Comparison of ENCODE assay signal across 14 cellular contexts in genomic region chr4:110490109-110490508, GRCh38. TPM values are rescaled to one million over a fixed set of nuclear protein-coding genes. Genes with fewer than 3 reads are reported as not detected.
DNase-seq lines count a peak whose midpoint lies in the region; ATAC-seq, FAIRE-seq and TF ChIP-seq lines count a peak whose summit lies in the region.
"Had no signal": no experiment of that assay in that cellular context is flagged by ENCODE, and none has a peak within 500 bp of the region (broad histone marks: within the 10 kb centered on the region; RNA-seq: fewer than 3 reads in every experiment).

No MANE protein-coding gene starts in this region.

- H3K27ac ChIP-seq in parathyroid adenoma = no peak overlapping the region
- H3K27ac ChIP-seq: A549, C4-2B had no signal

- no peak overlapping the region for H2AFZ ChIP-seq in parathyroid adenoma
- H2AFZ ChIP-seq: GM23338 had no signal

- H3K4me1 ChIP-seq in HAP-1 = peaks cover 64% of the 10 kb centered on the region
- no peaks in the 10 kb centered on the region for H3K4me1 ChIP-seq in parathyroid adenoma
- H3K4me1 ChIP-seq: A549 had no signal

- no peak overlapping the region for H3K4me3 Mint-ChIP-seq in CD14-positive monocyte
- H3K4me3 Mint-ChIP-seq: CD4-positive, alpha-beta memory T cell; GM23338 had no signal

- intact Hi-C loops in CD14-positive monocyte (cut with micrococcal nuclease) = no loop called here

- in situ Hi-C loops in HAP-1 (cut with MboI; ENCODE audit: low sequenced_read_pairs) = no loop called here

- H3K79me2 ChIP-seq in parathyroid adenoma = no peaks in the 10 kb centered on the region

- TF ChIP-seq CTCF in CD14-positive monocyte (IDR thresholded peaks at IDR 0.05) = no peak
- TF ChIP-seq CTCF in parathyroid adenoma (IDR thresholded peaks at IDR 0.05) = no peak
- no peak for TF ChIP-seq CTCF in omental fat pad (IDR thresholded peaks at IDR 0.05)

- peak overlapping the region; percentile 1 for H3K4me2 ChIP-seq in parathyroid adenoma (ENCODE audit: low read length)
- H3K4me2 ChIP-seq: A549, GM23338 had no signal

- no peak for ATAC-seq in omental fat pad (ENCODE audit: low FRiP score)
- ATAC-seq: A549, GM23338 had no signal

- no peak for FAIRE-seq in H54 (lab: Jason Lieb, UNC)
- FAIRE-seq: A549 had no signal

- H3K36me3 ChIP-seq in HAP-1 (replicated peaks) = no peaks in the 10 kb centered on the region
- H3K36me3 ChIP-seq in parathyroid adenoma (ENCODE audit: control insufficient read depth, insufficient read depth, low read length) = no peaks in the 10 kb centered on the region

- H3K27ac Mint-ChIP-seq in CD14-positive monocyte = peak overlapping the region in 6 of 7 donors; percentile 18 to 64 (median 50)
- H3K27ac Mint-ChIP-seq: CD4-positive, alpha-beta memory T cell; GM23338 had no signal

- H3K9me3 Mint-ChIP-seq in CD14-positive monocyte = no peaks in the 10 kb centered on the region
- H3K9me3 Mint-ChIP-seq: CD4-positive, alpha-beta memory T cell; GM23338 had no signal

- H3K27me3 ChIP-seq in HAP-1 (ENCODE audit: low read depth) = no peaks in the 10 kb centered on the region
- no peaks in the 10 kb centered on the region for H3K27me3 ChIP-seq in parathyroid adenoma (ENCODE audit: control insufficient read depth, insufficient read depth, low read length)

- no peak for TF ChIP-seq POLR2A in H54 (IDR thresholded peaks at IDR 0.05; ENCODE audit: low read depth, low read length)

- peaks cover 22% of the 10 kb centered on the region for H3K4me1 Mint-ChIP-seq in CD14-positive monocyte
- H3K4me1 Mint-ChIP-seq: CD4-positive, alpha-beta memory T cell had no signal

- no peaks in the 10 kb centered on the region for H3K36me3 Mint-ChIP-seq in CD14-positive monocyte
- H3K36me3 Mint-ChIP-seq: CD4-positive, alpha-beta memory T cell had no signal

- H3K27me3 Mint-ChIP-seq in CD14-positive monocyte (ENCODE audit: low read depth in 3 of 3) = peaks cover 0 to 2% (median 2%) of the 10 kb centered on the region in 3 donors

- H3K9me3 ChIP-seq in HAP-1 = no peaks in the 10 kb centered on the region
- H3K9me3 ChIP-seq in parathyroid adenoma (ENCODE audit: control insufficient read depth, low read length) = no peaks in the 10 kb centered on the region
- H3K9me3 ChIP-seq: A549 had no signal

- DNase-seq in CD14-positive monocyte (ENCODE audit: low spot score) (no peak), HAP-1 (ENCODE audit: low spot score in 2 of 2) (peak; percentile 63 to 72), NCI-H82 treated with DMSO at 0.1 percent for 48 hours (lab: John Stamatoyannopoulos, UW; ENCODE audit: unreplicated experiment) (peak; percentile 4), omental fat pad (ENCODE audit: low spot score) (no peak), A172 (ENCODE audit: low spot score) (no peak), H54 (ENCODE audit: insufficient read length, low spot score) (no peak)
- DNase-seq: CD4-positive, alpha-beta memory T cell; DMS79 treated with DMSO at 0.1 percent for 48 hours; GF-D8; H7 had no signal

- H3K9ac ChIP-seq in parathyroid adenoma = no peak overlapping the region

- H3K4me3 ChIP-seq in HAP-1 (no peak overlapping the region), parathyroid adenoma (ENCODE audit: low read depth, low read length) (no peak overlapping the region)
- H3K4me3 ChIP-seq: A549, GM23338 had no signal

RNA-seq across cellular contexts. Expression of gene ENPEP, which starts 14.2 kb away (rescaled TPM):
- polyA plus RNA-seq in CD14-positive monocyte = not detected
- total RNA-seq in omental fat pad = 10 to 100 TPM in 3 of 4 donors, 1 to 10 TPM in 1; 7.5 to 30.3 (median 15.7) TPM
- total RNA-seq in A172 (2014; rRNA removed; shearing (Covaris generic)) = not detected in 2 replicates
- total RNA-seq: CD4-positive, alpha-beta memory T cell had no signal
- polyA plus RNA-seq: CD4-positive, alpha-beta memory T cell had no signal

Comparison
In these comparisons a context has a peak if more than half of its experiments do, and no peak if none do; other contexts are left out.
1. DNase-seq: peak in HAP-1 (2 of 2) and NCI-H82 treated with DMSO at 0.1 percent for 48 hours (single experiment); none in CD14-positive monocyte (single experiment), omental fat pad (single experiment), A172 (single experiment) and H54 (single experiment).